Comparison of ENCODE assay signal across 22 cellular contexts in the genomic region with DNA sequence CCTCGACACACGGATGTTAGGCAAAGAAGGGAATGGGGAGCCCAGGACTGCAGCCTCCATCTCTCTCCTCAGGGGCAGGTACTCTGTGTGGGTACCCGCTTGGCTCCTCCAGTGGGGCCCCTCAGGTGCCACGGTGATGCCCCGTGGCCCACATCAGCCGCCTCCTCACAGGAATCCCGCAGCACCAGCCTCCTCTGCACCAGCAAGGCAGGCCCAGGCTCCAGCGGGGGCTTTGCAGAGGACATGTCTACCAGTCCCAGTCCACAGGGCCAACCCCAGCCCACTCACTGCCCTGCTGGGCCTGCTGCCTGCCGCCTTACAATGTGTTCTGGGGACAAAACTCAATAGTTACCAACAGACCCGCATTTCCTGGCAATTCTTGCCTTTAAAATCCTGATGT.
DNase-seq lines count a peak whose midpoint lies in the region; ATAC-seq, FAIRE-seq and TF ChIP-seq lines count a peak whose summit lies in the region.
"Had no signal": no experiment of that assay in that cellular context is flagged by ENCODE, and none has a peak within 500 bp of the region (broad histone marks: within the 10 kb centered on the region; RNA-seq: fewer than 3 reads in every experiment).

No MANE protein-coding gene starts in this region.

- TF ChIP-seq CTCF in right atrium auricular region (IDR thresholded peaks at IDR 0.05), result no peak
- TF ChIP-seq CTCF in kidney (IDR thresholded peaks at IDR 0.05; ENCODE audit: borderline replicate concordance, extremely low read depth, insufficient read depth), result no peak

- 86 to 89% methylated on average over 10 of the region's 10 CpGs for WGBS in aorta, 2 donors

- no peak overlapping the region for H3K9ac ChIP-seq in kidney (ENCODE audit: low read length in 2 of 2)

- intact Hi-C loops in Right ventricle myocardium inferior (cut with DNase I) (no loop called here), kidney (cut with DNase I) (no loop called here), aorta (cut with DNase I) (no loop called here)

- H3K36me3 ChIP-seq in right atrium auricular region (no peaks in the 10 kb centered on the region), kidney (ENCODE audit: control insufficient read depth in 1 of 2, insufficient read depth in 2 of 2, low read length in 2 of 2) (no peaks in the 10 kb centered on the region), aorta (ENCODE audit: control insufficient read depth in 1 of 2, insufficient read depth in 2 of 2, low read length in 1 of 2) (no peaks in the 10 kb centered on the region)

- no peak overlapping the region for H3K27ac ChIP-seq in right atrium auricular region
- H3K27ac ChIP-seq in kidney (ENCODE audit: low read depth in 2 of 2, low read length in 2 of 2), result no peak overlapping the region
- no peak overlapping the region for H3K27ac ChIP-seq in aorta (ENCODE audit: low read depth in 1 of 2, low read length in 2 of 2)
- H3K27ac ChIP-seq: 22Rv1, A549 had no signal

- H3K27me3 ChIP-seq in right atrium auricular region (no peaks in the 10 kb centered on the region), aorta (ENCODE audit: control insufficient read depth in 1 of 2, insufficient read depth in 2 of 2, low read length in 1 of 2) (no peaks in the 10 kb centered on the region)

- no peak for FAIRE-seq in kidney (lab: Jason Lieb, UNC)
- FAIRE-seq: A549, GM12891, GM18507 had no signal

- H3K9me3 ChIP-seq in right atrium auricular region (no peaks in the 10 kb centered on the region), kidney (ENCODE audit: control insufficient read depth in 1 of 2, low read length in 2 of 2) (no peaks in the 10 kb centered on the region), aorta (ENCODE audit: control insufficient read depth, low read length) (no peaks in the 10 kb centered on the region)
- H3K9me3 ChIP-seq: A549 had no signal

- H3K4me1 ChIP-seq in right atrium auricular region, result no peaks in the 10 kb centered on the region
- no peaks in the 10 kb centered on the region for H3K4me1 ChIP-seq in kidney (ENCODE audit: control insufficient read depth in 1 of 2, insufficient read depth in 1 of 2, low read depth in 1 of 2, low read length in 2 of 2)
- no peaks in the 10 kb centered on the region for H3K4me1 ChIP-seq in aorta (ENCODE audit: control insufficient read depth in 1 of 2, insufficient read depth in 2 of 2, low read length in 2 of 2)
- H3K4me1 ChIP-seq: A549 had no signal

- DNase-seq in Right ventricle myocardium inferior (ENCODE audit: missing footprints) (peak; percentile 34), right atrium auricular region (ENCODE audit: low spot score) (no peak), kidney (peak; percentile 58), aorta (no peak), T-helper 1 cell (no peak)
- DNase-seq: ACHN; C1 segment of cervical spinal cord; Calu3; CD4-positive, alpha-beta memory T cell; COR-L47; DMS53; DMS79 treated with DMSO at 0.1 percent for 48 hours; GF-D8; H9; HFFc6 had no signal

- H3K4me3 ChIP-seq in right atrium auricular region (no peak overlapping the region), kidney (ENCODE audit: low read length in 2 of 2) (no peak overlapping the region), aorta (ENCODE audit: low read length in 2 of 2) (no peak overlapping the region)
- H3K4me3 ChIP-seq: A549, GM23338 had no signal

- no peak for ATAC-seq in Right ventricle myocardium inferior
- peak; percentile 6 for ATAC-seq in aorta (ENCODE audit: low FRiP score)
- ATAC-seq in HG02885 (IDR thresholded peaks at IDR 0.05; ENCODE audit: poor library complexity, unreplicated experiment), result no peak
- ATAC-seq: GM23338, HCT116 had no signal

Comparison
In these comparisons a context has a peak if more than half of its experiments do, and no peak if none do; other contexts are left out.
1. DNase-seq: peak in Right ventricle myocardium inferior (single experiment) and kidney (single experiment); none in right atrium auricular region (single experiment), aorta (0 of 2) and T-helper 1 cell (0 of 5).